8 cellular contexts compared by ENCODE assay signal in genomic region chr20:3888622-3889488, GRCh38. TPM values are rescaled to one million over a fixed set of nuclear protein-coding genes. Genes with fewer than 3 reads are reported as not detected.
DNase-seq lines count a peak whose midpoint lies in the region; ATAC-seq and TF ChIP-seq lines count a peak whose summit lies in the region.

Gene PANK2, plus strand, starts transcription at chr20:3889387.

- no peaks in the 10 kb centered on the region for H3K27me3 Mint-ChIP-seq in natural killer cell (ENCODE audit: low read depth in 2 of 2)

- DNase-seq in G401 (ENCODE audit: low spot score) (peak; percentile 99), H7 (peak; percentile 99), fibroblast of mammary gland (ENCODE audit: low read depth) (peak; percentile 98), natural killer cell (peak; percentile 96)
- DNase-seq in activated T-helper 9 cell treated with anti-CD3 and anti-CD28 coated beads, Interleukin-2, amount 50 U/mL, for 16 hours (ENCODE audit: low read depth), result peak; percentile 93
- peak; percentile 96 for DNase-seq in stimulated activated naive CD4-positive, alpha-beta T cell treated with Interleukin-2 at 50 U/mL for 16 hours (lab: John Stamatoyannopoulos, UW)

- H3K4me3 ChIP-seq in H7 (ENCODE audit: insufficient read depth, low read depth, low read length), result peak within 1 kb of the TSS; percentile 86
- peak within 1 kb of the TSS; percentile 87 for H3K4me3 ChIP-seq in Loucy (ENCODE audit: low read length, poor library complexity, severe bottlenecking)
- H3K4me3 ChIP-seq in fibroblast of mammary gland (ENCODE audit: control insufficient read depth, low read depth, low read length), result peak within 1 kb of the TSS; percentile 83

- peak within 1 kb of the TSS; percentile 96 to 98 for H3K27ac Mint-ChIP-seq in natural killer cell

- peak; percentile 45 for TF ChIP-seq CTCF in Loucy (conservative IDR thresholded peaks at IDR 0.05; ENCODE audit: low read length)
- peak; percentile 52 for TF ChIP-seq CTCF in fibroblast of mammary gland (conservative IDR thresholded peaks at IDR 0.05; ENCODE audit: control insufficient read depth, insufficient read depth, low read depth, low read length)
- peak; percentile 32 for TF ChIP-seq CTCF in natural killer cell (IDR thresholded peaks at IDR 0.05)

- in situ Hi-C loops in G401 (cut with HindIII; ENCODE audit: low sequenced_read_pairs), result no loop called here

- H3K4me3 Mint-ChIP-seq in natural killer cell, result peak within 1 kb of the TSS; percentile 100

- H3K4me1 ChIP-seq in Loucy (ENCODE audit: insufficient read depth, low read length, poor library complexity, severe bottlenecking), result peaks cover 28% of the 10 kb centered on the region

- peak; percentile 96 to 100 (median 96) for ATAC-seq in natural killer cell

- H4K20me1 ChIP-seq in Loucy (ENCODE audit: insufficient read depth, low read length, poor library complexity, severe bottlenecking), result peaks cover 40% of the 10 kb centered on the region

- no peaks in the 10 kb centered on the region for H3K9me3 Mint-ChIP-seq in natural killer cell

- H3K36me3 ChIP-seq in H7 (replicated peaks; ENCODE audit: control insufficient read depth, insufficient read depth, low read length) (peaks cover 1% of the 10 kb centered on the region; the same call in 1 of the 2 replicates), Loucy (ENCODE audit: insufficient read depth, low read length) (no peaks in the 10 kb centered on the region)

- H3K4me1 Mint-ChIP-seq in natural killer cell, result peaks cover 53 to 60% of the 10 kb centered on the region in 2 donors

- no peaks in the 10 kb centered on the region for H3F3A ChIP-seq in Loucy (ENCODE audit: low read depth)

- H3K36me3 Mint-ChIP-seq in natural killer cell, result peaks cover 7% of the 10 kb centered on the region

- peaks cover 64% of the 10 kb centered on the region for H3K79me2 ChIP-seq in Loucy (ENCODE audit: insufficient read depth, low read length)

- H2AFZ ChIP-seq in Loucy (ENCODE audit: low read length), result peak within 1 kb of the TSS; percentile 88

- H3K9me3 ChIP-seq in Loucy (ENCODE audit: insufficient read depth, low read depth, low read length), result no peaks in the 10 kb centered on the region

- no peaks in the 10 kb centered on the region for H3K9me2 ChIP-seq in Loucy (replicated peaks; ENCODE audit: low read depth, low read length)

- H3K4me2 ChIP-seq in Loucy (ENCODE audit: low read depth, low read length, poor library complexity, severe bottlenecking), result peak within 1 kb of the TSS; percentile 96

- no peaks in the 10 kb centered on the region for H3K27me3 ChIP-seq in H7 (ENCODE audit: control insufficient read depth, insufficient read depth, low read length)
- no peaks in the 10 kb centered on the region for H3K27me3 ChIP-seq in Loucy (ENCODE audit: insufficient read depth, low read length, poor library complexity, severe bottlenecking)

- H3K9ac ChIP-seq in Loucy (ENCODE audit: low read depth, low read length, poor library complexity, severe bottlenecking), result peak within 1 kb of the TSS; percentile 95

- TF ChIP-seq POLR2A in Raji (IDR thresholded peaks at IDR 0.05; ENCODE audit: insufficient read depth, low read depth, low read length), result peak; percentile 78; the same call in 1 of the 2 replicates

- intact Hi-C loops in natural killer cell (cut with micrococcal nuclease), result loop anchor here (2.0 to 5.0 kb wide), 2 partner anchors 126 to 198 kb away; partner anchors contain the start of gene RNF24

RNA-seq across cellular contexts. Expression of gene PANK2, which starts in this region (rescaled TPM):
- 58.6 and 65.2 TPM in 2 replicates for total RNA-seq in G401 (2014; rRNA removed; shearing (Covaris generic))
- 46.8 and 61.5 TPM in 2 replicates for total RNA-seq in H7 (2014; rRNA removed; shearing (Covaris generic))
- 10 to 100 TPM; 50.5 to 74.3 (median 61.3) TPM for total RNA-seq in natural killer cell

Comparison
In these comparisons a context has a peak if more than half of its experiments do, and no peak if none do; other contexts are left out.
1. Peak in every context shown above with its lines: DNase-seq, ATAC-seq and H3K4me3 ChIP-seq.